Comparison of ENCODE assay signal across 27 cellular contexts in genomic region chr12:124190301-124191023, GRCh38.
DNase-seq lines count a peak whose midpoint lies in the region; ATAC-seq and TF ChIP-seq lines count a peak whose summit lies in the region.
"Had no signal": no experiment of that assay in that cellular context is flagged by ENCODE, and none has a peak within 500 bp of the region (broad histone marks: within the 10 kb centered on the region; RNA-seq: fewer than 3 reads in every experiment).

No MANE protein-coding gene starts in this region.

- WGBS in lower leg skin, 2 donors = 91 to 95% methylated on average over 14 of the region's 14 CpGs
- WGBS in body of pancreas, 2 donors = 90 to 94% methylated on average over 14 of the region's 14 CpGs

- H3K4me3 ChIP-seq in lower leg skin (ENCODE audit: low read depth, poor library complexity, severe bottlenecking) (no peak overlapping the region), body of pancreas (no peak overlapping the region)
- H3K4me3 ChIP-seq: BLaER1, gastroesophageal sphincter, hepatocyte, Peyer's patch, sigmoid colon, upper lobe of left lung had no signal

- H3K27ac Mint-ChIP-seq in activated CD8-positive, alpha-beta T cell treated with anti-CD3 and anti-CD28 coated beads for 36 hours = peak overlapping the region; percentile 47
- H3K27ac Mint-ChIP-seq: activated T-cell treated with anti-CD3 and anti-CD28 coated beads, Interleukin-2, amount 50 U/mL, for 72 hours had no signal

- peak; percentile 37 for DNase-seq in NCI-H82 treated with DMSO at 0.1 percent for 48 hours (lab: John Stamatoyannopoulos, UW; ENCODE audit: unreplicated experiment)
- peak; percentile 30 for DNase-seq in activated CD8-positive, alpha-beta T cell treated with anti-CD3 and anti-CD28 coated beads for 36 hours
- DNase-seq in islet precursor cell = peak; percentile 46
- DNase-seq in putamen (ENCODE audit: low spot score) = peak; percentile 49
- DNase-seq in lower leg skin (ENCODE audit: low spot score in 2 of 2) = no peak
- no peak for DNase-seq in body of pancreas
- no peak for DNase-seq in GM19238 (ENCODE audit: insufficient read length, low spot score)
- DNase-seq: activated CD4-positive, alpha-beta T cell treated with anti-CD3 and anti-CD28 coated beads, Interleukin-2, amount 50 U/mL, for 1 hour; activated naive CD4-positive, alpha-beta T cell treated with Interleukin-2 at 50 U/mL for 16 hours; activated T-cell treated with anti-CD3 and anti-CD28 coated beads, Interleukin-2, amount 50 U/mL, for 72 hours; Kasumi-1; mammary epithelial cell; NCI-H1417 treated with DMSO at 0.1 percent for 48 hours; NCI-H345; nucleus accumbens; Peyer's patch; SHP77 treated with DMSO at 0.1 percent for 48 hours; sigmoid colon; stimulated activated CD4-positive, alpha-beta T cell treated with anti-CD3 and anti-CD28 coated beads, Interleukin-4, amount 100 ng/mL, for 1 hour; SW 1271; T-helper 9 cell; upper lobe of left lung had no signal

- peak; percentile 60 for ATAC-seq in activated CD8-positive, alpha-beta T cell treated with anti-CD3 and anti-CD28 coated beads for 36 hours
- no peak for ATAC-seq in body of pancreas
- ATAC-seq: gastroesophageal sphincter, HepG2 had no signal

- H3K9me3 Mint-ChIP-seq in activated CD8-positive, alpha-beta T cell treated with anti-CD3 and anti-CD28 coated beads for 36 hours = no peaks in the 10 kb centered on the region
- H3K9me3 Mint-ChIP-seq: activated T-cell treated with anti-CD3 and anti-CD28 coated beads, Interleukin-2, amount 50 U/mL, for 72 hours had no signal

- intact Hi-C loops in activated CD8-positive, alpha-beta T cell treated with anti-CD3 and anti-CD28 coated beads for 36 hours (cut with micrococcal nuclease) = no loop called here
- intact Hi-C loops in lower leg skin (cut with DNase I; ENCODE audit: low total_unique reads) = no loop called here
- intact Hi-C loops in body of pancreas (cut with DNase I) = no loop called here

- peaks cover 15% of the 10 kb centered on the region for H3K4me1 ChIP-seq in body of pancreas
- H3K4me1 ChIP-seq: Peyer's patch had no signal

- H3K27me3 ChIP-seq in body of pancreas = no peaks in the 10 kb centered on the region
- H3K27me3 ChIP-seq: BLaER1, gastroesophageal sphincter, hepatocyte, Peyer's patch, sigmoid colon, upper lobe of left lung had no signal

- POLR2A ChIA-PET in activated CD8-positive, alpha-beta T cell treated with anti-CD3 and anti-CD28 coated beads for 36 hours (lab: Charles Lee) = no interaction called here

- no peaks in the 10 kb centered on the region for H3K36me3 ChIP-seq in body of pancreas (replicated peaks in 1 of 2; ENCODE audit: insufficient read depth in 1 of 2, low read depth in 2 of 2)
- H3K36me3 ChIP-seq: BLaER1, gastroesophageal sphincter, Peyer's patch, sigmoid colon, upper lobe of left lung had no signal

- H3K9me3 ChIP-seq in body of pancreas = peaks cover 0 to 10% (median 0%) of the 10 kb centered on the region in 3 donors
- H3K9me3 ChIP-seq: BLaER1, gastroesophageal sphincter, Peyer's patch, sigmoid colon, upper lobe of left lung had no signal

- H3K27me3 Mint-ChIP-seq in activated CD8-positive, alpha-beta T cell treated with anti-CD3 and anti-CD28 coated beads for 36 hours = no peaks in the 10 kb centered on the region
- H3K27me3 Mint-ChIP-seq: progenitor cell of endocrine pancreas had no signal

- no peak overlapping the region for H3K27ac ChIP-seq in body of pancreas
- H3K27ac ChIP-seq: BLaER1, gastroesophageal sphincter, Peyer's patch, sigmoid colon, upper lobe of left lung had no signal

- H3K4me1 Mint-ChIP-seq in activated CD8-positive, alpha-beta T cell treated with anti-CD3 and anti-CD28 coated beads for 36 hours (ENCODE audit: low read depth) = peaks cover 4% of the 10 kb centered on the region

- TF ChIP-seq CTCF in activated CD8-positive, alpha-beta T cell treated with anti-CD3 and anti-CD28 coated beads for 36 hours (IDR thresholded peaks at IDR 0.05) = no peak
- TF ChIP-seq CTCF in lower leg skin (IDR thresholded peaks at IDR 0.05) = no peak
- no peak for TF ChIP-seq CTCF in body of pancreas (IDR thresholded peaks at IDR 0.05)

- TF ChIP-seq POLR2A in lower leg skin (IDR thresholded peaks at IDR 0.05) (no peak), body of pancreas (IDR thresholded peaks at IDR 0.05) (no peak)

- no peaks in the 10 kb centered on the region for H3K36me3 Mint-ChIP-seq in activated CD8-positive, alpha-beta T cell treated with anti-CD3 and anti-CD28 coated beads for 36 hours (ENCODE audit: low read depth)

- CTCF ChIA-PET in activated CD8-positive, alpha-beta T cell treated with anti-CD3 and anti-CD28 coated beads for 36 hours (lab: Charles Lee) = no interaction called here

- H3K4me3 Mint-ChIP-seq in activated CD8-positive, alpha-beta T cell treated with anti-CD3 and anti-CD28 coated beads for 36 hours = no peak overlapping the region
- H3K4me3 Mint-ChIP-seq: activated T-cell treated with anti-CD3 and anti-CD28 coated beads, Interleukin-2, amount 50 U/mL, for 72 hours had no signal

Comparison
In these comparisons a context has a peak if more than half of its experiments do, and no peak if none do; other contexts are left out.
1. DNase-seq: peak in NCI-H82 treated with DMSO at 0.1 percent for 48 hours (single experiment), activated CD8-positive, alpha-beta T cell treated with anti-CD3 and anti-CD28 coated beads for 36 hours (single experiment), islet precursor cell (single experiment) and putamen (single experiment); none in lower leg skin (0 of 2), body of pancreas (0 of 4) and GM19238 (single experiment).